2 cellular contexts compared by ENCODE assay signal in the genomic region with DNA sequence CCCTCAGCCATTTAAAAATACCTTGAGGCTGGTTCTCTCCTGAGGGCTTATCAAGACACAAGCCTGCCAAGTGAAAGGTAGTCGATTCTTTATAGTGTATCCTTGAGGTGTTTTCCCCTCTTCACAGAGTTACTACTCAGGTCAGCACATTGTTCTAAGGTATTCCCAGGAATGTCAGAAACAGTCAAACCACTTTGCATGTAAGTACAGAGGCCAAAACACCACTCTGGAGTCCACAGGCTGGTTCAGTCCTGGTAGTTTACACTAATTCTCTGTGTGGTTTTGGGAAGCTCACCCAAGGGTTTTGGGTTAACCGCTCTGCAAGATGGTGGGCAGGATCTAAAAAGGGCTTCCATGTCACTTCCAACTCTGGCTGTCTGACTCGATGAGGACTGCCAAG.
TF ChIP-seq lines count a peak whose summit lies in the region.

No MANE protein-coding gene starts in this region.

TF ChIP-seq in GM23338, 12 proteins besides CTCF, POLR2A, EP300 and RAD21 (continues in another document):
- TF ChIP-seq NANOG (IDR thresholded peaks at IDR 0.05; ENCODE audit: borderline replicate concordance) = no peak
- TF ChIP-seq ZNF114 (CRISPR knock-in tag; IDR thresholded peaks at IDR 0.05) = no peak
- no peak for TF ChIP-seq JUNB (IDR thresholded peaks at IDR 0.05; ENCODE audit: unreplicated experiment)
- TF ChIP-seq ZNF331 (CRISPR knock-in tag; IDR thresholded peaks at IDR 0.05; ENCODE audit: low read depth) = no peak
- TF ChIP-seq REST (IDR thresholded peaks at IDR 0.05; ENCODE audit: unreplicated experiment) = no peak
- TF ChIP-seq, protein P1, sequence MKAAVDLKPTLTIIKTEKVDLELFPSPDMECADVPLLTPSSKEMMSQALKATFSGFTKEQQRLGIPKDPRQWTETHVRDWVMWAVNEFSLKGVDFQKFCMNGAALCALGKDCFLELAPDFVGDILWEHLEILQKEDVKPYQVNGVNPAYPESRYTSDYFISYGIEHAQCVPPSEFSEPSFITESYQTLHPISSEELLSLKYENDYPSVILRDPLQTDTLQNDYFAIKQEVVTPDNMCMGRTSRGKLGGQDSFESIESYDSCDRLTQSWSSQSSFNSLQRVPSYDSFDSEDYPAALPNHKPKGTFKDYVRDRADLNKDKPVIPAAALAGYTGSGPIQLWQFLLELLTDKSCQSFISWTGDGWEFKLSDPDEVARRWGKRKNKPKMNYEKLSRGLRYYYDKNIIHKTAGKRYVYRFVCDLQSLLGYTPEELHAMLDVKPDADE (IDR thresholded peaks at IDR 0.05) = no peak
- no peak for TF ChIP-seq EZH2 (IDR thresholded peaks at IDR 0.05; ENCODE audit: low read depth, unreplicated experiment)
- TF ChIP-seq STAT1 (IDR thresholded peaks at IDR 0.05; ENCODE audit: unreplicated experiment) = no peak
- TF ChIP-seq POLR2AphosphoS5 (IDR thresholded peaks at IDR 0.05; ENCODE audit: low read depth) = no peak
- no peak for TF ChIP-seq CREB1 (CRISPR knock-in tag; IDR thresholded peaks at IDR 0.05; ENCODE audit: low read depth)

TF ChIP-seq in HepG2, 621 proteins besides CTCF, POLR2A, EP300 and RAD21:
- TF ChIP-seq PCBP2 (optimal IDR thresholded peaks at IDR 0.05; ENCODE audit: low read depth, low read length, poor library complexity, severe bottlenecking) = no peak
- no peak for TF ChIP-seq RNF219 (CRISPR knock-in tag; IDR thresholded peaks at IDR 0.05)
- no peak for TF ChIP-seq ZMYM4 (CRISPR knock-in tag; IDR thresholded peaks at IDR 0.05)
- TF ChIP-seq, protein P2, sequence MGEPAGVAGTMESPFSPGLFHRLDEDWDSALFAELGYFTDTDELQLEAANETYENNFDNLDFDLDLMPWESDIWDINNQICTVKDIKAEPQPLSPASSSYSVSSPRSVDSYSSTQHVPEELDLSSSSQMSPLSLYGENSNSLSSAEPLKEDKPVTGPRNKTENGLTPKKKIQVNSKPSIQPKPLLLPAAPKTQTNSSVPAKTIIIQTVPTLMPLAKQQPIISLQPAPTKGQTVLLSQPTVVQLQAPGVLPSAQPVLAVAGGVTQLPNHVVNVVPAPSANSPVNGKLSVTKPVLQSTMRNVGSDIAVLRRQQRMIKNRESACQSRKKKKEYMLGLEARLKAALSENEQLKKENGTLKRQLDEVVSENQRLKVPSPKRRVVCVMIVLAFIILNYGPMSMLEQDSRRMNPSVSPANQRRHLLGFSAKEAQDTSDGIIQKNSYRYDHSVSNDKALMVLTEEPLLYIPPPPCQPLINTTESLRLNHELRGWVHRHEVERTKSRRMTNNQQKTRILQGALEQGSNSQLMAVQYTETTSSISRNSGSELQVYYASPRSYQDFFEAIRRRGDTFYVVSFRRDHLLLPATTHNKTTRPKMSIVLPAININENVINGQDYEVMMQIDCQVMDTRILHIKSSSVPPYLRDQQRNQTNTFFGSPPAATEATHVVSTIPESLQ (CRISPR knock-in tag; conservative IDR thresholded peaks at IDR 0.05) = no peak
TF ChIP-seq in HepG2: peak in this region for 0.
